In the genomic region with DNA sequence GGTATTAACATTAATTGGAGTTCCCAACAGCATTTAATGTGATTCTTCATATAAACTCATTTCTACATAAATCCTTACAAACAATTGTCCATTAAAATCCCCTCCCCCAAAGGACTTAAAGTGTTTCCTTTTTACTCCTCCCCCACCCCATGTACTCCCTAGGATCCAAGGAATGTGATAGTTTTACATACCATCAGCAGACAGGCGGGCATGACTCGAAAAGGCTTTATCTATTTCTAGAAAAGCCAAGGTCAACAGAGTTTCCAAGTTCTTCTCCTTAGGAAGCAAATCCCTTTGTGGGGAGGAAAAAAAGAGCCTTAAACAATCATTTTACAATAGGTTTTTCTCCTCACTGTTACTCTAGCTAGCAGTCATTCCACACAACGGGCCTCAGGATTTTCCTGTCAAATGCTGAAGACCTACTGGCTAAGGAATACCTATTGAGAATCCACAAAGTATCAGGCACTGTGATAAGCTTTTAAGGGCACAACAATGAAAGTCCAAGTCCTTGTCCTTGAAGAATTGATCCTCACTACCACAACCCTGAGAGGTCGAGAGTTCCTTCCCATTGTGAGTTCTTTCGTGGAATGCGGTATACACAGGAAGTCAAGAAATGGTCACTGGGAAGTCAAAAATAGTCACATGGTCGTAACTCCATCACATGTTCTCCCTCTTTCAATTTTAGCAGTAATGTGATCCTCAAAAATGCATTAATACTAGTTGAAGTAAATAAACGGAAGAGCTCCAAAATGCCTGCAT, we compare ENCODE assay signal across 18 cellular contexts. TPM values are rescaled to one million over a fixed set of nuclear protein-coding genes. Genes with fewer than 3 reads are reported as not detected.
DNase-seq lines count a peak whose midpoint lies in the region; ATAC-seq and TF ChIP-seq lines count a peak whose summit lies in the region.
"Had no signal": no experiment of that assay in that cellular context is flagged by ENCODE, and none has a peak within 500 bp of the region (broad histone marks: within the 10 kb centered on the region; RNA-seq: fewer than 3 reads in every experiment).

No MANE protein-coding gene starts in this region.

- H3K9me2 ChIP-seq in MM.1S (replicated peaks; ENCODE audit: insufficient read depth, low read length), result no peaks in the 10 kb centered on the region

- no peaks in the 10 kb centered on the region for H3K9me3 ChIP-seq in MM.1S (replicated peaks; ENCODE audit: insufficient read depth, low read length)
- H3K9me3 ChIP-seq: mucosa of descending colon had no signal

- H3K79me2 ChIP-seq in MM.1S (ENCODE audit: low read length), result peaks cover 59% of the 10 kb centered on the region

- H3K4me3 ChIP-seq in MM.1S (ENCODE audit: low read length), result no peak overlapping the region
- H3K4me3 ChIP-seq: mucosa of descending colon had no signal

- no peak for TF ChIP-seq CTCF in MM.1S (IDR thresholded peaks at IDR 0.05; ENCODE audit: low read length)

- H3K9ac ChIP-seq in MM.1S (ENCODE audit: low read length), result no peak overlapping the region

- peaks cover 64% of the 10 kb centered on the region for H3K36me3 Mint-ChIP-seq in stimulated activated naive CD8-positive, alpha-beta T cell treated with anti-CD3 and anti-CD28 coated beads, Interleukin-15, Interleukin-2, amounts not matched to agents 100 ng/mL and 50 ng/mL, for 24 hours (ENCODE audit: low read depth)

- no peaks in the 10 kb centered on the region for H3K27me3 Mint-ChIP-seq in stimulated activated naive CD8-positive, alpha-beta T cell treated with anti-CD3 and anti-CD28 coated beads, Interleukin-15, Interleukin-2, amounts not matched to agents 100 ng/mL and 50 ng/mL, for 24 hours
- no peaks in the 10 kb centered on the region for H3K27me3 Mint-ChIP-seq in stimulated activated naive CD8-positive, alpha-beta T cell treated with anti-CD3 and anti-CD28 coated beads, Interleukin-15, amount 100 ng/mL, for 72 hours
- H3K27me3 Mint-ChIP-seq: brain had no signal

- H3K9me3 Mint-ChIP-seq in stimulated activated naive CD8-positive, alpha-beta T cell treated with anti-CD3 and anti-CD28 coated beads, Interleukin-15, Interleukin-2, amounts not matched to agents 100 ng/mL and 50 ng/mL, for 24 hours, result no peaks in the 10 kb centered on the region
- no peaks in the 10 kb centered on the region for H3K9me3 Mint-ChIP-seq in stimulated activated naive CD8-positive, alpha-beta T cell treated with anti-CD3 and anti-CD28 coated beads, Interleukin-15, amount 100 ng/mL, for 72 hours

- ATAC-seq in stimulated activated naive CD8-positive, alpha-beta T cell treated with anti-CD3 and anti-CD28 coated beads, Interleukin-15, amount 100 ng/mL, for 72 hours, result no peak
- no peak for ATAC-seq in HG02610 (IDR thresholded peaks at IDR 0.05; ENCODE audit: unreplicated experiment)
- ATAC-seq: mucosa of descending colon had no signal

- no peak for DNase-seq in stimulated activated naive CD8-positive, alpha-beta T cell treated with anti-CD3 and anti-CD28 coated beads, Interleukin-15, amount 100 ng/mL, for 72 hours
- DNase-seq in NCI-H226 (peak; percentile 22), iPS DF 19.7 (ENCODE audit: low read depth, low spot score) (peak; percentile 23), MM.1S (no peak), activated gamma-delta T cell (lab: John Stamatoyannopoulos, UW) (no peak), cerebellum (ENCODE audit: low spot score) (no peak)
- DNase-seq: activated CD4-positive, CD25-positive, alpha-beta regulatory T cell; activated naive CD4-positive, alpha-beta T cell; kidney glomerular epithelial cell; mucosa of descending colon; NCI-H1930; NCI-H526; posterior cingulate gyrus; stimulated activated naive CD4-positive, alpha-beta T cell; SW 1271 had no signal

- no peaks in the 10 kb centered on the region for H3K36me3 ChIP-seq in MM.1S (replicated peaks; ENCODE audit: insufficient read depth, low read length)

- no peak overlapping the region for H2AFZ ChIP-seq in MM.1S (ENCODE audit: low read length)

- peaks cover 8% of the 10 kb centered on the region; the same call in 1 of the 2 replicates for H3F3A ChIP-seq in MM.1S (ENCODE audit: insufficient read depth, low read length)

- no peaks in the 10 kb centered on the region; the same call in 1 of the 2 replicates for H4K20me1 ChIP-seq in MM.1S (ENCODE audit: insufficient read depth, low read length)

- peaks cover 70% of the 10 kb centered on the region for H3K4me1 Mint-ChIP-seq in stimulated activated naive CD8-positive, alpha-beta T cell treated with anti-CD3 and anti-CD28 coated beads, Interleukin-15, Interleukin-2, amounts not matched to agents 100 ng/mL and 50 ng/mL, for 24 hours (ENCODE audit: low read depth)
- peaks cover 50% of the 10 kb centered on the region for H3K4me1 Mint-ChIP-seq in stimulated activated naive CD8-positive, alpha-beta T cell treated with anti-CD3 and anti-CD28 coated beads, Interleukin-15, amount 100 ng/mL, for 72 hours

- no peaks in the 10 kb centered on the region for H3K27me3 ChIP-seq in MM.1S (replicated peaks; ENCODE audit: insufficient read depth, low read length)

- H3K4me1 ChIP-seq in MM.1S (ENCODE audit: low read length), result peaks cover 25% of the 10 kb centered on the region

- H3K4me2 ChIP-seq in MM.1S (ENCODE audit: low read depth, low read length), result no peak overlapping the region

- no peak overlapping the region for H3K27ac ChIP-seq in MM.1S (ENCODE audit: low read length)

- no peak overlapping the region for H3K4me3 Mint-ChIP-seq in stimulated activated naive CD8-positive, alpha-beta T cell treated with anti-CD3 and anti-CD28 coated beads, Interleukin-15, Interleukin-2, amounts not matched to agents 100 ng/mL and 50 ng/mL, for 24 hours
- no peak overlapping the region for H3K4me3 Mint-ChIP-seq in stimulated activated naive CD8-positive, alpha-beta T cell treated with anti-CD3 and anti-CD28 coated beads, Interleukin-15, amount 100 ng/mL, for 72 hours
- H3K4me3 Mint-ChIP-seq: brain had no signal

- H3K27ac Mint-ChIP-seq in stimulated activated naive CD8-positive, alpha-beta T cell treated with anti-CD3 and anti-CD28 coated beads, Interleukin-15, Interleukin-2, amounts not matched to agents 100 ng/mL and 50 ng/mL, for 24 hours, result peak overlapping the region; percentile 14
- H3K27ac Mint-ChIP-seq in stimulated activated naive CD8-positive, alpha-beta T cell treated with anti-CD3 and anti-CD28 coated beads, Interleukin-15, amount 100 ng/mL, for 72 hours, result no peak overlapping the region
- H3K27ac Mint-ChIP-seq: brain had no signal

RNA-seq across cellular contexts. Expression of a gene that starts 7.2 kb away (rescaled TPM):
- total RNA-seq in cerebellum, result 90.6 TPM

Comparison
In these comparisons a context has a peak if more than half of its experiments do, and no peak if none do; other contexts are left out.
1. DNase-seq: peak in NCI-H226 (single experiment) and iPS DF 19.7 (single experiment); none in stimulated activated naive CD8-positive, alpha-beta T cell treated with anti-CD3 and anti-CD28 coated beads, Interleukin-15, amount 100 ng/mL, for 72 hours (0 of 2), MM.1S (single experiment), activated gamma-delta T cell (single experiment) and cerebellum (single experiment).